ENCODE assay signal across 1 cellular context in the genomic region with DNA sequence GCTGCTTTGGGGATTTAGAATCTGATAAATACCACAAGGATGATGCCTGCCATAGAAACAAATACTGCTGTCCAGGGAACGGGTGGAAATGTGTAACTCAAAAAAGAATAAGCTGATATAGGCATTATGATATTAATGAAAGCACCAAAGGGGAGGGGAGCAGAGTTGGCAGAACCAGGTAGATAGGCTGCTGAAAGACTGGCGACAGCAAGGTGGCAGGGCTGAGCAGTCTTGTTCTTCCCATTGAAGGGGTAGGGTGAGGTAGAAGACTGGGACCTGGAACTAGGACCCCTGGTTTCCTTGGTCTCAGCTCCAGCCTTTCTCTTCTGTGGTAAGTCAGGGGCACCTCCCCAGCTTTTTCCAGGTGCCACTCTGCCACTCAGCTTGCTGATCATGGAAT.
TF ChIP-seq lines count a peak whose summit lies in the region.

No MANE protein-coding gene starts in this region.

TF ChIP-seq in GM12878, 131 proteins besides CTCF, POLR2A, EP300 and RAD21:
- no peak for TF ChIP-seq HDAC6 (IDR thresholded peaks at IDR 0.05; ENCODE audit: unreplicated experiment)
- TF ChIP-seq NR2C2 (IDR thresholded peaks at IDR 0.05; ENCODE audit: borderline replicate concordance, control insufficient read depth, insufficient read length, low read depth) = no peak
- TF ChIP-seq SMC3 (IDR thresholded peaks at IDR 0.05; ENCODE audit: borderline replicate concordance, low read length) = peak; percentile 3; the same call in 1 of the 2 replicates
